ENCODE assay signal across 14 cellular contexts in the genomic region with DNA sequence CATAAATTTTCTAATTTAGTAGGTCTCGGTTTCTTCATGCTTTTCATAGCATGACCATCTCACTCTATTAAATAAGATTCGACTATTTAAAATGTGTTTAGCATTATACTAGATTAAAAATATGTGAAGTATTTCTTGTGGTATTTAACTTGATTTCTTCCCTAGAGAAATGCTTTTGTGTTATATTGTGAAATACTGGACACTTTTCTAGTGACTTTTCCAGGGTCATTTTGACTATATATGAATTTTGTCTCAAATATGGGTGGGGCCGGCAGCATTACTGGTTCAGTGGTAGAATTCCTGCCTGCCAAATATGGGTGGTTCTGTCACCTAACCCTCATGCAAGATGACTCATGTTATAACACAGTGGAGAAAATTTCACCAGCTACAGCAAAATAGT.
"Had no signal": no experiment of that assay in that cellular context is flagged by ENCODE, and none has a peak within 500 bp of the region (broad histone marks: within the 10 kb centered on the region; RNA-seq: fewer than 3 reads in every experiment).

No MANE protein-coding gene starts in this region.

- ATAC-seq: activated CD4-positive, alpha-beta T cell treated with anti-CD3 and anti-CD28 coated beads for 36 hours; activated CD8-positive, alpha-beta T cell treated with anti-CD3 and anti-CD28 coated beads, Interleukin-2, amount 10 ng/mL, durations not matched to agents 7 days and 5 days; foreskin keratinocyte; heart left ventricle; T-cell; upper lobe of right lung had no signal

- DNase-seq: activated CD4-positive, alpha-beta T cell treated with anti-CD3 and anti-CD28 coated beads for 36 hours; activated CD8-positive, alpha-beta memory T cell treated with anti-CD3 and anti-CD28 coated beads, Interleukin-2, amount 50 U/mL, for 48 hours; activated CD8-positive, alpha-beta T cell treated with anti-CD3 and anti-CD28 coated beads, Interleukin-2, amount 10 ng/mL, durations not matched to agents 7 days and 5 days; activated naive CD4-positive, alpha-beta T cell; endodermal cell; foreskin keratinocyte; heart left ventricle; mesendoderm; nephron progenitor cell; stimulated activated CD4-positive, alpha-beta T cell treated with anti-CD3 and anti-CD28 coated beads, Interleukin-2, amount 100 ng/mL, for 48 hours; stimulated activated naive CD4-positive, alpha-beta T cell treated with Interleukin-2 at 50 U/mL for 16 hours; T-cell; upper lobe of right lung had no signal

- FAIRE-seq: keratinocyte had no signal
